ENCODE assay signal across 16 cellular contexts in genomic region chr15:96693515-96693914, GRCh38.
DNase-seq lines count a peak whose midpoint lies in the region; ATAC-seq and TF ChIP-seq lines count a peak whose summit lies in the region.
"Had no signal": no experiment of that assay in that cellular context is flagged by ENCODE, and none has a peak within 500 bp of the region (broad histone marks: within the 10 kb centered on the region; RNA-seq: fewer than 3 reads in every experiment).

No MANE protein-coding gene starts in this region.

- H3K36me3 ChIP-seq in HEK293 (ENCODE audit: control insufficient read depth in 2 of 2, insufficient read depth in 1 of 2, low read length in 2 of 2) (no peaks in the 10 kb centered on the region), neural progenitor cell (no peaks in the 10 kb centered on the region)

- TF ChIP-seq CTCF in HEK293 (tag by site-specific recombination; IDR thresholded peaks at IDR 0.05) (no peak), neural progenitor cell (IDR thresholded peaks at IDR 0.05) (no peak)

- peaks cover 36% of the 10 kb centered on the region for H3K4me1 ChIP-seq in HEK293 (ENCODE audit: control insufficient read depth, insufficient read depth, low read length)
- H3K4me1 ChIP-seq in neural progenitor cell, result peaks cover 30% of the 10 kb centered on the region

- no peak overlapping the region for H2AFZ ChIP-seq in neural progenitor cell (replicated peaks)
- H2AFZ ChIP-seq: GM23338 had no signal

- POLR2A ChIA-PET in HEK293 (lab: Yijun Ruan, JAX), result interaction anchor here (0.6 to 0.7 kb wide), 2 partner anchors 14 to 336 kb away, joined by 3 read pairs; no protein-coding TSS in a partner anchor

- no peak for ATAC-seq in GM21367 (IDR thresholded peaks at IDR 0.05; ENCODE audit: unreplicated experiment)
- ATAC-seq in GM19035 (IDR thresholded peaks at IDR 0.05; ENCODE audit: unreplicated experiment), result no peak
- ATAC-seq: GM12878, GM23338, K562 had no signal

- H3K27me3 ChIP-seq in neural progenitor cell, result no peaks in the 10 kb centered on the region

- DNase-seq in SW480 (ENCODE audit: low spot score), result peak; percentile 41
- DNase-seq in neural progenitor cell (ENCODE audit: low spot score), result no peak
- no peak for DNase-seq in NCI-H1105 (lab: John Stamatoyannopoulos, UW)
- DNase-seq: AML-193; CD4-positive, alpha-beta T cell; DMS53; DND-41; HCEC 1CT; IMR-90 had no signal

- H3K9me3 ChIP-seq in HEK293 (ENCODE audit: control insufficient read depth, insufficient read depth, low read depth, low read length) (no peaks in the 10 kb centered on the region), neural progenitor cell (ENCODE audit: low read depth) (no peaks in the 10 kb centered on the region)

- H4K20me1 ChIP-seq in neural progenitor cell (ENCODE audit: low read depth), result no peaks in the 10 kb centered on the region

- H3K27ac ChIP-seq in HEK293 (ENCODE audit: extremely low read depth, low read depth, low read length) (peak overlapping the region; percentile 84), neural progenitor cell (no peak overlapping the region)
- H3K27ac ChIP-seq: C4-2B had no signal

- H3K27ac Mint-ChIP-seq in neural progenitor cell, result no peak overlapping the region
- H3K27ac Mint-ChIP-seq: CD4-positive, alpha-beta T cell; GM23338 had no signal

- CTCF ChIA-PET in HEK293 (lab: Yijun Ruan, JAX), result interaction anchor here (0.6 to 0.8 kb wide), 2 partner anchors 70 to 636 kb away, joined by 3 to 6 read pairs; no protein-coding TSS in a partner anchor

- peaks cover 29% of the 10 kb centered on the region for H3K4me1 Mint-ChIP-seq in neural progenitor cell
- H3K4me1 Mint-ChIP-seq: GM23338 had no signal

- no peaks in the 10 kb centered on the region for H3K36me3 Mint-ChIP-seq in neural progenitor cell

- H3K27me3 Mint-ChIP-seq in neural progenitor cell (ENCODE audit: insufficient read depth, low read depth), result peaks cover 46% of the 10 kb centered on the region
- H3K27me3 Mint-ChIP-seq: CD4-positive, alpha-beta T cell had no signal

- peak overlapping the region; percentile 48 for H3K4me2 ChIP-seq in neural progenitor cell
- H3K4me2 ChIP-seq: GM23338 had no signal

- H3K4me3 ChIP-seq in HEK293 (ENCODE audit: low read depth, low read length) (no peak overlapping the region), neural progenitor cell (no peak overlapping the region)
- H3K4me3 ChIP-seq: GM12878, GM23338, K562 had no signal

- no peak overlapping the region for H3K4me3 Mint-ChIP-seq in neural progenitor cell
- H3K4me3 Mint-ChIP-seq: CD4-positive, alpha-beta T cell; GM23338 had no signal

- H3F3A ChIP-seq in neural progenitor cell (ENCODE audit: low read depth), result peaks cover 2% of the 10 kb centered on the region

- H3K79me2 ChIP-seq in neural progenitor cell (ENCODE audit: low read depth), result no peaks in the 10 kb centered on the region

- H3K9me3 Mint-ChIP-seq in neural progenitor cell, result no peaks in the 10 kb centered on the region
- H3K9me3 Mint-ChIP-seq: CD4-positive, alpha-beta T cell; GM23338 had no signal

- no peak overlapping the region for H3K9ac ChIP-seq in neural progenitor cell

TF ChIP-seq in HEK293, 187 proteins besides CTCF, POLR2A, EP300 and RAD21:
- TF ChIP-seq ZNF362 (tag by site-specific recombination; IDR thresholded peaks at IDR 0.05) (peak; percentile 48; the same call in 1 of the 2 replicates), ZNF311 (tag by site-specific recombination; IDR thresholded peaks at IDR 0.05; ENCODE audit: borderline replicate concordance) (no peak)
